ENCODE assay signal across 1 cellular context in genomic region chr1:228105996-228106799, GRCh38.
TF ChIP-seq lines count a peak whose summit lies in the region.

No MANE protein-coding gene starts in this region.

TF ChIP-seq in WTC11, 78 proteins besides CTCF, POLR2A, EP300 and RAD21 (continued from another document):
- TF ChIP-seq AR (CRISPR knock-in tag; IDR thresholded peaks at IDR 0.05) = no peak
